In the genomic region with DNA sequence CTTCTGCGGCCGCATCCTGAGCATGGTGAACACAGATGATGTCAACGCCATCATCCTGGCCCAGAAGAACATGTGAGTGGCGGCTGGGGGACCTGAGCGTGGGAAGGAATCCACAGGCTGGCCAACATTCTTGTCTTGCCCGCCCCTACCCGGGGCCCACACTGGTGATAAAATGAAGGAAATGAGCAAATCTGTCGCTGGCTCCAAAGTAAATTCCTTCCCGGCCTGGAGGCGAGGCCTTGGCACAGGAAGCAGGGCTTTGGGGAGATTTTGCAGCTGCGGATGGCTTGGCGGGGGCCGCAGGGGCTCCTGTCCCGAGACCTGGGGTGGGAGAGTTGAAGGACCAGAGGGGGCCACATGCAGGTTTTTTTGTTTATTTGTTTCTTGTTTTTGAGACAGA, we compare ENCODE assay signal across 13 cellular contexts. TPM values are rescaled to one million over a fixed set of nuclear protein-coding genes. Genes with fewer than 3 reads are reported as not detected.
DNase-seq lines count a peak whose midpoint lies in the region; ATAC-seq, FAIRE-seq and TF ChIP-seq lines count a peak whose summit lies in the region.
"Had no signal": no experiment of that assay in that cellular context is flagged by ENCODE, and none has a peak within 500 bp of the region (broad histone marks: within the 10 kb centered on the region; RNA-seq: fewer than 3 reads in every experiment).

No MANE protein-coding gene starts in this region.

- H3K4me3 Mint-ChIP-seq in chondrocyte (ENCODE audit: unreplicated experiment): no peak overlapping the region

- H3K27me3 Mint-ChIP-seq in chondrocyte (ENCODE audit: low read depth): no peaks in the 10 kb centered on the region
- H3K27me3 Mint-ChIP-seq: CD4-positive, alpha-beta T cell had no signal

- H3K9me3 Mint-ChIP-seq in chondrocyte (ENCODE audit: low read depth): no peaks in the 10 kb centered on the region
- H3K9me3 Mint-ChIP-seq: activated T-helper 2 cell treated with anti-CD3 and anti-CD28 coated beads, Interferon-gamma antibody, Interleukin-2, Interleukin-4, amounts not matched to agents 10 μg/mL and 5 μg/mL and 100 μg/mL, durations not matched to agents 14 hours and 24 hours and 36 hours; CD4-positive, alpha-beta T cell had no signal

- intact Hi-C loops in kidney (cut with DNase I): no loop called here

- H3K4me1 ChIP-seq in kidney (ENCODE audit: control insufficient read depth in 1 of 2, insufficient read depth in 1 of 2, low read depth in 1 of 2, low read length in 2 of 2) (peaks cover 0 to 3% of the 10 kb centered on the region in 2 donors), thoracic aorta (ENCODE audit: control insufficient read depth in 1 of 2, low read depth in 2 of 2) (peaks cover 20 to 56% of the 10 kb centered on the region in 2 donors)

- ATAC-seq in thoracic aorta (ENCODE audit: insufficient number of reproducible peaks, low FRiP score, low read depth): peak; percentile 43
- no peak for ATAC-seq in HG02981 (IDR thresholded peaks at IDR 0.05; ENCODE audit: unreplicated experiment)
- ATAC-seq in HG02840 (IDR thresholded peaks at IDR 0.05; ENCODE audit: low FRiP score, unreplicated experiment): no peak
- ATAC-seq: body of pancreas, mucosa of descending colon had no signal

- H3K27ac Mint-ChIP-seq in chondrocyte (ENCODE audit: unreplicated experiment): peak overlapping the region; percentile 14

- peaks cover 17% of the 10 kb centered on the region for H3K36me3 Mint-ChIP-seq in chondrocyte (ENCODE audit: low read depth)

- H3K4me3 ChIP-seq in kidney (ENCODE audit: low read length in 2 of 2): no peak overlapping the region
- peak overlapping the region; percentile 28 for H3K4me3 ChIP-seq in thoracic aorta
- H3K4me3 ChIP-seq: body of pancreas, mucosa of descending colon, prostate gland had no signal

- no peak for FAIRE-seq in kidney (lab: Jason Lieb, UNC)
- FAIRE-seq: G401.6 had no signal

- no peak for TF ChIP-seq CTCF in chondrocyte (IDR thresholded peaks at IDR 0.05)
- TF ChIP-seq CTCF in kidney (IDR thresholded peaks at IDR 0.05; ENCODE audit: borderline replicate concordance, extremely low read depth, insufficient read depth): no peak
- no peak for TF ChIP-seq CTCF in thoracic aorta (IDR thresholded peaks at IDR 0.05)

- no peak overlapping the region for H3K9ac ChIP-seq in kidney (ENCODE audit: low read length in 2 of 2)

- H3K27me3 ChIP-seq in thoracic aorta (replicated peaks; ENCODE audit: insufficient read depth): no peaks in the 10 kb centered on the region
- H3K27me3 ChIP-seq: body of pancreas had no signal

- DNase-seq in chondrocyte (ENCODE audit: low spot score) (no peak), kidney (no peak), thoracic aorta (ENCODE audit: low spot score) (peak; percentile 38), iPS-NIHi11 (ENCODE audit: low spot score) (no peak)
- DNase-seq: CD4-positive, alpha-beta T cell; MM.1S; mucosa of descending colon had no signal

- H3K36me3 ChIP-seq in kidney (ENCODE audit: control insufficient read depth in 1 of 2, insufficient read depth in 2 of 2, low read length in 2 of 2): peaks cover 9 to 12% of the 10 kb centered on the region in 2 donors
- peaks cover 29% of the 10 kb centered on the region for H3K36me3 ChIP-seq in thoracic aorta

- peaks cover 26% of the 10 kb centered on the region for H3K4me1 Mint-ChIP-seq in chondrocyte (ENCODE audit: low read depth)

- no peaks in the 10 kb centered on the region for H3K9me3 ChIP-seq in kidney (ENCODE audit: control insufficient read depth in 1 of 2, low read length in 2 of 2)
- no peaks in the 10 kb centered on the region for H3K9me3 ChIP-seq in thoracic aorta
- H3K9me3 ChIP-seq: body of pancreas, mucosa of descending colon, prostate gland had no signal

- H3K27ac ChIP-seq in kidney (ENCODE audit: low read depth in 2 of 2, low read length in 2 of 2) (peak overlapping the region; percentile 25 to 53), thoracic aorta (peak overlapping the region; percentile 93 to 98)
- H3K27ac ChIP-seq: prostate gland had no signal

RNA-seq across cellular contexts. Expression of a gene that starts 4.4 kb away (rescaled TPM):
- total RNA-seq in chondrocyte (63.4 to 69.8 TPM (median 65.4 TPM) in 3 replicates), kidney (69.9 TPM), thoracic aorta (100 to 1,000 TPM in 1 of 2 donors, 10 to 100 TPM in 1; 99.6 to 174 TPM)
- polyA plus RNA-seq in kidney (ENCODE audit: insufficient read depth, low read depth, low replicate concordance): 56.3 TPM

RNA-seq across cellular contexts. Expression of a gene that starts 9.6 kb away (rescaled TPM):
- total RNA-seq in chondrocyte: 712 to 830 TPM (median 749 TPM) in 3 replicates
- 828 TPM for total RNA-seq in kidney
- 1,481 TPM for polyA plus RNA-seq in kidney (ENCODE audit: insufficient read depth, low read depth, low replicate concordance)
- 100 to 1,000 TPM; 306 to 438 TPM for total RNA-seq in thoracic aorta

RNA-seq across cellular contexts. Expression of a gene that starts 18.7 kb away (rescaled TPM):
- 168 to 192 TPM (median 190 TPM) in 3 replicates for total RNA-seq in chondrocyte
- total RNA-seq in kidney: 207 TPM
- polyA plus RNA-seq in kidney (ENCODE audit: insufficient read depth, low read depth, low replicate concordance): 314 TPM
- total RNA-seq in thoracic aorta: 100 to 1,000 TPM; 237 to 446 TPM

RNA-seq across cellular contexts. Expression of a gene that starts 26.5 kb away (rescaled TPM):
- total RNA-seq in chondrocyte (46.9 to 89.0 TPM (median 54.1 TPM) in 3 replicates), kidney (56.9 TPM), thoracic aorta (10 to 100 TPM; 36.3 to 66.6 TPM)
- polyA plus RNA-seq in kidney (ENCODE audit: insufficient read depth, low read depth, low replicate concordance): 104 TPM

RNA-seq across cellular contexts. Expression of a gene that starts 40.2 kb away (rescaled TPM):
- total RNA-seq in chondrocyte (12.4 to 14.0 TPM (median 13.0 TPM) in 3 replicates), kidney (25.2 TPM), thoracic aorta (10 to 100 TPM; 28.3 to 35.0 TPM)
- 5.7 TPM for polyA plus RNA-seq in kidney (ENCODE audit: insufficient read depth, low read depth, low replicate concordance)
